ENCODE assay signal across 1 cellular context in genomic region chr21:44396803-44397202, GRCh38. TPM values are rescaled to one million over a fixed set of nuclear protein-coding genes. Genes with fewer than 3 reads are reported as not detected.
"Had no signal": no experiment of that assay in that cellular context is flagged by ENCODE, and none has a peak within 500 bp of the region (broad histone marks: within the 10 kb centered on the region; RNA-seq: fewer than 3 reads in every experiment).

No MANE protein-coding gene starts in this region.

RNA-seq across cellular contexts. Expression of gene TRPM2, which starts 43.4 kb away (rescaled TPM):
- total RNA-seq: cardiac muscle cell had no signal
- polyA plus RNA-seq: cardiac muscle cell had no signal
